In the genomic region with DNA sequence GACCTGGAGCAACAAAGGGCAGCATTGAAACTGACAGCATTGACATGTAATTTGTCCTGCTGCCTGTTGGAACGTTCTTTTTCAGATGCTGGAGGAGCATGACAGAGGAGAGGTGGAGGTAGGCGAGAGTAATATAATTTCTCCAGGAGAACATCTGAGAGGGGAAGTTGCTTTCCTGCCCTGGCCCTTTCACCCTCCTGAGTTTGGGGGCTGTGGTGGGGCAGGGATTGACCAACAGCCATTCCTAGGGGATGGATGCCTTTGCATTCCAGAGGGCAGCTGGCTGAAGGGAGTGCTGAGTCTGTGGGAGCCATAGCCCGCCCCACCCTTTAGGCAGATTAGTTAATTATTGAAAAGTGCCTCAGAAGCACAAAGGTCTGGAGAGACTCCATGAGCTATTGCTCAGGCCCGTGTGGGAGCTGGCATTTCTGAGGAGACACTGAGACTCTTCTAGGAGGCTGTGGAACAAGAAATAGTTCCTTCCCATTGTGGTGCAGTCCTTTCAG, we compare ENCODE assay signal across 1 cellular context.
TF ChIP-seq lines count a peak whose summit lies in the region.

No MANE protein-coding gene starts in this region.

TF ChIP-seq in H1, 55 proteins besides CTCF, POLR2A, EP300 and RAD21 (continued from another document):
- no peak for TF ChIP-seq HDAC6 (IDR thresholded peaks at IDR 0.05; ENCODE audit: low read depth, low read length)
- TF ChIP-seq SIN3A (conservative IDR thresholded peaks at IDR 0.05 in 1 of 2, IDR thresholded peaks at IDR 0.05 in 1 of 2; ENCODE audit: low read depth in 1 of 2, low read length in 2 of 2) = no peak
- no peak for TF ChIP-seq BRCA1 (IDR thresholded peaks at IDR 0.05; ENCODE audit: low read depth, low read length)
- TF ChIP-seq ASH2L (IDR thresholded peaks at IDR 0.05; ENCODE audit: low read length) = peak; percentile 46
- TF ChIP-seq ZNF274 (IDR thresholded peaks at IDR 0.05; ENCODE audit: borderline replicate concordance, extremely low read depth, low read length) = no peak
- no peak for TF ChIP-seq JUND (IDR thresholded peaks at IDR 0.05; ENCODE audit: low read length)
- TF ChIP-seq MAX (IDR thresholded peaks at IDR 0.05) = no peak
- no peak for TF ChIP-seq CBX5 (IDR thresholded peaks at IDR 0.05; ENCODE audit: low read depth, low read length)
- TF ChIP-seq BACH1 (IDR thresholded peaks at IDR 0.05; ENCODE audit: low read length) = no peak
- TF ChIP-seq KDM1A (IDR thresholded peaks at IDR 0.05; ENCODE audit: borderline replicate concordance, low read length) = no peak
- no peak for TF ChIP-seq JUN (IDR thresholded peaks at IDR 0.05; ENCODE audit: low read depth, low read length)
- TF ChIP-seq TEAD4 (IDR thresholded peaks at IDR 0.05; ENCODE audit: low read depth, low read length) = peak; percentile 47; the same call in 1 of the 2 replicates
- TF ChIP-seq YY1 (IDR thresholded peaks at IDR 0.05; ENCODE audit: low read depth, low read length) = no peak
- no peak for TF ChIP-seq POU5F1 (IDR thresholded peaks at IDR 0.05; ENCODE audit: low read depth, low read length)
- TF ChIP-seq, protein P1, sequence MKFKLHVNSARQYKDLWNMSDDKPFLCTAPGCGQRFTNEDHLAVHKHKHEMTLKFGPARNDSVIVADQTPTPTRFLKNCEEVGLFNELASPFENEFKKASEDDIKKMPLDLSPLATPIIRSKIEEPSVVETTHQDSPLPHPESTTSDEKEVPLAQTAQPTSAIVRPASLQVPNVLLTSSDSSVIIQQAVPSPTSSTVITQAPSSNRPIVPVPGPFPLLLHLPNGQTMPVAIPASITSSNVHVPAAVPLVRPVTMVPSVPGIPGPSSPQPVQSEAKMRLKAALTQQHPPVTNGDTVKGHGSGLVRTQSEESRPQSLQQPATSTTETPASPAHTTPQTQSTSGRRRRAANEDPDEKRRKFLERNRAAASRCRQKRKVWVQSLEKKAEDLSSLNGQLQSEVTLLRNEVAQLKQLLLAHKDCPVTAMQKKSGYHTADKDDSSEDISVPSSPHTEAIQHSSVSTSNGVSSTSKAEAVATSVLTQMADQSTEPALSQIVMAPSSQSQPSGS (IDR thresholded peaks at IDR 0.05; ENCODE audit: low read length) = no peak
